In genomic region chr14:94292526-94292871, GRCh38 we compare ENCODE assay signal across 1 cellular context.
TF ChIP-seq lines count a peak whose summit lies in the region.

No MANE protein-coding gene starts in this region.

TF ChIP-seq in liver, 16 proteins besides CTCF, POLR2A, EP300 and RAD21:
- no peak for TF ChIP-seq EGR1 (IDR thresholded peaks at IDR 0.05; ENCODE audit: low read depth in 2 of 2)
- TF ChIP-seq HNF4G (IDR thresholded peaks at IDR 0.05), result no peak
- TF ChIP-seq RXRA (IDR thresholded peaks at IDR 0.05), result no peak
- TF ChIP-seq NR2F2 (IDR thresholded peaks at IDR 0.05), result no peak
- TF ChIP-seq, protein P1, sequence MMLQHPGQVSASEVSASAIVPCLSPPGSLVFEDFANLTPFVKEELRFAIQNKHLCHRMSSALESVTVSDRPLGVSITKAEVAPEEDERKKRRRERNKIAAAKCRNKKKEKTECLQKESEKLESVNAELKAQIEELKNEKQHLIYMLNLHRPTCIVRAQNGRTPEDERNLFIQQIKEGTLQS (IDR thresholded peaks at IDR 0.05), result no peak
- TF ChIP-seq, protein P2, sequence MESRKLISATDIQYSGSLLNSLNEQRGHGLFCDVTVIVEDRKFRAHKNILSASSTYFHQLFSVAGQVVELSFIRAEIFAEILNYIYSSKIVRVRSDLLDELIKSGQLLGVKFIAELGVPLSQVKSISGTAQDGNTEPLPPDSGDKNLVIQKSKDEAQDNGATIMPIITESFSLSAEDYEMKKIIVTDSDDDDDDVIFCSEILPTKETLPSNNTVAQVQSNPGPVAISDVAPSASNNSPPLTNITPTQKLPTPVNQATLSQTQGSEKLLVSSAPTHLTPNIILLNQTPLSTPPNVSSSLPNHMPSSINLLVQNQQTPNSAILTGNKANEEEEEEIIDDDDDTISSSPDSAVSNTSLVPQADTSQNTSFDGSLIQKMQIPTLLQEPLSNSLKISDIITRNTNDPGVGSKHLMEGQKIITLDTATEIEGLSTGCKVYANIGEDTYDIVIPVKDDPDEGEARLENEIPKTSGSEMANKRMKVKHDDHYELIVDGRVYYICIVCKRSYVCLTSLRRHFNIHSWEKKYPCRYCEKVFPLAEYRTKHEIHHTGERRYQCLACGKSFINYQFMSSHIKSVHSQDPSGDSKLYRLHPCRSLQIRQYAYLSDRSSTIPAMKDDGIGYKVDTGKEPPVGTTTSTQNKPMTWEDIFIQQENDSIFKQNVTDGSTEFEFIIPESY (IDR thresholded peaks at IDR 0.05), result no peak
- no peak for TF ChIP-seq TAF1 (conservative IDR thresholded peaks at IDR 0.05)
- no peak for TF ChIP-seq MAX (IDR thresholded peaks at IDR 0.05)
- TF ChIP-seq REST (IDR thresholded peaks at IDR 0.05), result no peak
- no peak for TF ChIP-seq FOXA1 (IDR thresholded peaks at IDR 0.05)
- no peak for TF ChIP-seq JUND (IDR thresholded peaks at IDR 0.05)
- TF ChIP-seq YY1 (IDR thresholded peaks at IDR 0.05), result no peak
- no peak for TF ChIP-seq GABPA (IDR thresholded peaks at IDR 0.05 in 1 of 2, conservative IDR thresholded peaks at IDR 0.05 in 1 of 2)
- no peak for TF ChIP-seq SP1 (IDR thresholded peaks at IDR 0.05)
- no peak for TF ChIP-seq FOXA2 (IDR thresholded peaks at IDR 0.05)
- no peak for TF ChIP-seq HNF4A (conservative IDR thresholded peaks at IDR 0.05)
